ENCODE assay signal across 16 cellular contexts in the genomic region with DNA sequence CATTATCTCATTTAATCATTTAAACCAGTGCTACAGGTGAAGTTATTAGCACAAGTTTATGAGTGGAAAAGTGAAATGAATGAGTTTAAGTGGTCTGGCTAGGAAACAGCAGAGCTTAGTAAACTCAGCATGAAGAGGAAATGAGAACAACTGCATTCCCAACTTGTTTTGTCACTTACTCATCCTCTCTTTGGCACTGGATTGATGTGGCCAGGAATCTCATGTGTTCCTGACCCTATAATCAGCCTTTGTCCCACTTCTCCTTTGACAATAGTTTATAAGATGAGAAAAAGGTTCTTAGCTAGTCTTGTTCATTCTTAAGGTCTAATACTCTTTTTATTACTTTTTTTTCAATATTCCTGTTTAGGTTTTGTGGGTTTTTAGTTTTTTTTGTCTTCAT.
DNase-seq lines count a peak whose midpoint lies in the region; ATAC-seq lines count a peak whose summit lies in the region.
"Had no signal": no experiment of that assay in that cellular context is flagged by ENCODE, and none has a peak within 500 bp of the region (broad histone marks: within the 10 kb centered on the region; RNA-seq: fewer than 3 reads in every experiment).

No MANE protein-coding gene starts in this region.

- H3K4me1 Mint-ChIP-seq in T-helper 2 cell treated with Interferon-gamma antibody and Interleukin-4, amounts not matched to agents 5 μg/mL and 100 μg/mL, for 36 hours (ENCODE audit: low read depth): no peaks in the 10 kb centered on the region
- no peaks in the 10 kb centered on the region for H3K4me1 Mint-ChIP-seq in activated CD4-positive, alpha-beta T cell treated with anti-CD3 and anti-CD28 coated beads for 36 hours
- H3K4me1 Mint-ChIP-seq: natural killer cell had no signal

- no peak overlapping the region for H3K27ac Mint-ChIP-seq in T-helper 2 cell treated with Interferon-gamma antibody and Interleukin-4, amounts not matched to agents 5 μg/mL and 100 μg/mL, for 36 hours
- H3K27ac Mint-ChIP-seq in activated CD4-positive, alpha-beta T cell treated with anti-CD3 and anti-CD28 coated beads for 36 hours: no peak overlapping the region
- H3K27ac Mint-ChIP-seq: activated CD8-positive, alpha-beta T cell treated with anti-CD3 and anti-CD28 coated beads, Interleukin-2, amount 10 ng/mL, durations not matched to agents 7 days and 5 days; activated T-helper 2 cell treated with anti-CD3 and anti-CD28 coated beads, Interferon-gamma antibody, Interleukin-2, Interleukin-4, amounts not matched to agents 10 μg/mL and 5 μg/mL and 100 μg/mL, durations not matched to agents 14 hours and 24 hours and 36 hours; natural killer cell had no signal

- H3K4me3 Mint-ChIP-seq in T-helper 2 cell treated with Interferon-gamma antibody and Interleukin-4, amounts not matched to agents 5 μg/mL and 100 μg/mL, for 36 hours: no peak overlapping the region
- H3K4me3 Mint-ChIP-seq in activated CD4-positive, alpha-beta T cell treated with anti-CD3 and anti-CD28 coated beads for 36 hours: no peak overlapping the region
- H3K4me3 Mint-ChIP-seq: activated CD8-positive, alpha-beta T cell treated with anti-CD3 and anti-CD28 coated beads, Interleukin-2, amount 10 ng/mL, durations not matched to agents 7 days and 5 days; natural killer cell had no signal

- peak; percentile 87 for DNase-seq in EL
- peak; percentile 96 for DNase-seq in M059J (ENCODE audit: low read depth)
- DNase-seq in dermis microvascular lymphatic vessel endothelial cell (ENCODE audit: low read depth in 2 of 2): peak; percentile 81 to 91
- peak; percentile 30 for DNase-seq in pulmonary artery endothelial cell (ENCODE audit: low read depth, low spot score)
- no peak for DNase-seq in epidermal melanocyte (ENCODE audit: insufficient read length, low spot score)
- DNase-seq in T-helper 2 cell treated with Interferon-gamma antibody and Interleukin-4, amounts not matched to agents 5 μg/mL and 100 μg/mL, for 36 hours (ENCODE audit: low spot score): no peak
- DNase-seq in stimulated activated CD4-positive, alpha-beta T cell treated with anti-CD3 and anti-CD28 coated beads, Interleukin-4, amount 100 ng/mL, for 24 hours: no peak
- DNase-seq in activated CD4-positive, alpha-beta T cell treated with anti-CD3 and anti-CD28 coated beads for 36 hours: no peak
- DNase-seq: activated CD8-positive, alpha-beta T cell treated with anti-CD3 and anti-CD28 coated beads, Interleukin-2, amount 10 ng/mL, durations not matched to agents 7 days and 5 days; aorta; C1 segment of cervical spinal cord; DMS79; lower lobe of right lung; natural killer cell; NCI-H526 treated with DMSO at 0.1 percent for 48 hours had no signal

- intact Hi-C loops in activated CD4-positive, alpha-beta T cell treated with anti-CD3 and anti-CD28 coated beads for 36 hours (cut with DNase I, micrococcal nuclease): no loop called here

- CTCF ChIA-PET in activated CD4-positive, alpha-beta T cell treated with anti-CD3 and anti-CD28 coated beads for 36 hours (lab: Charles Lee): no interaction called here

- no peaks in the 10 kb centered on the region for H3K27me3 Mint-ChIP-seq in T-helper 2 cell treated with Interferon-gamma antibody and Interleukin-4, amounts not matched to agents 5 μg/mL and 100 μg/mL, for 36 hours (ENCODE audit: low read depth)
- no peaks in the 10 kb centered on the region for H3K27me3 Mint-ChIP-seq in activated CD4-positive, alpha-beta T cell treated with anti-CD3 and anti-CD28 coated beads for 36 hours

- POLR2A ChIA-PET in activated CD4-positive, alpha-beta T cell treated with anti-CD3 and anti-CD28 coated beads for 36 hours (lab: Charles Lee): interaction anchor here (0.5 kb wide), 1 partner anchor 863 kb away, joined by 4 read pairs; no protein-coding TSS in a partner anchor

- no peaks in the 10 kb centered on the region for H3K9me3 Mint-ChIP-seq in T-helper 2 cell treated with Interferon-gamma antibody and Interleukin-4, amounts not matched to agents 5 μg/mL and 100 μg/mL, for 36 hours
- H3K9me3 Mint-ChIP-seq in activated CD4-positive, alpha-beta T cell treated with anti-CD3 and anti-CD28 coated beads for 36 hours (ENCODE audit: low read depth): no peaks in the 10 kb centered on the region
- H3K9me3 Mint-ChIP-seq: activated T-helper 2 cell treated with anti-CD3 and anti-CD28 coated beads, Interferon-gamma antibody, Interleukin-2, Interleukin-4, amounts not matched to agents 10 μg/mL and 5 μg/mL and 100 μg/mL, durations not matched to agents 14 hours and 24 hours and 36 hours had no signal

- H3K36me3 Mint-ChIP-seq in T-helper 2 cell treated with Interferon-gamma antibody and Interleukin-4, amounts not matched to agents 5 μg/mL and 100 μg/mL, for 36 hours (ENCODE audit: low read depth): no peaks in the 10 kb centered on the region
- no peaks in the 10 kb centered on the region for H3K36me3 Mint-ChIP-seq in activated CD4-positive, alpha-beta T cell treated with anti-CD3 and anti-CD28 coated beads for 36 hours (ENCODE audit: low read depth)
- H3K36me3 Mint-ChIP-seq: natural killer cell had no signal

- ATAC-seq in activated CD4-positive, alpha-beta T cell treated with anti-CD3 and anti-CD28 coated beads for 36 hours: no peak
- ATAC-seq: activated CD8-positive, alpha-beta T cell treated with anti-CD3 and anti-CD28 coated beads, Interleukin-2, amount 10 ng/mL, durations not matched to agents 7 days and 5 days; lower lobe of right lung; natural killer cell had no signal

Comparison
In these comparisons a context has a peak if more than half of its experiments do, and no peak if none do; other contexts are left out.
1. DNase-seq: peak in EL (single experiment), M059J (single experiment), dermis microvascular lymphatic vessel endothelial cell (2 of 2) and pulmonary artery endothelial cell (single experiment); none in epidermal melanocyte (single experiment), T-helper 2 cell treated with Interferon-gamma antibody and Interleukin-4, amounts not matched to agents 5 μg/mL and 100 μg/mL, for 36 hours (single experiment), stimulated activated CD4-positive, alpha-beta T cell treated with anti-CD3 and anti-CD28 coated beads, Interleukin-4, amount 100 ng/mL, for 24 hours (single experiment) and activated CD4-positive, alpha-beta T cell treated with anti-CD3 and anti-CD28 coated beads for 36 hours (single experiment).